ENCODE assay signal across 8 cellular contexts in genomic region chr2:128318245-128318644, GRCh38. TPM values are rescaled to one million over a fixed set of nuclear protein-coding genes. Genes with fewer than 3 reads are reported as not detected.
A peak's percentile ranks its signal among the peaks of the same experiment; 100 is the strongest.
DNase-seq lines count a peak whose midpoint lies in the region; ATAC-seq and TF ChIP-seq lines count a peak whose summit lies in the region.
"Not testable (repeated sequence)": the region's sequence is repeated elsewhere in the genome, so short reads cannot be mapped to it uniquely, and the experiment has no call there.

No MANE protein-coding gene starts in this region.

- not testable (repeated sequence) for H3K36me3 Mint-ChIP-seq in activated naive CD8-positive, alpha-beta T cell

- H3K4me1 ChIP-seq in SJCRH30: not testable (repeated sequence)
- peaks cover 3 to 78% (median 66%) of the 10 kb centered on the region in 5 donors for H3K4me1 ChIP-seq in subcutaneous abdominal adipose tissue (ENCODE audit: control insufficient read depth in 5 of 5, insufficient read depth in 5 of 5, low read length in 5 of 5)

- not testable (repeated sequence) for H3K27me3 ChIP-seq in GM06990 (replicated peaks; ENCODE audit: control insufficient read depth, insufficient read depth, low read length); SJCRH30; subcutaneous abdominal adipose tissue (ENCODE audit: control insufficient read depth in 5 of 5, insufficient read depth in 4 of 5, low read length in 5 of 5)
- H3K27me3 ChIP-seq in H7 (ENCODE audit: control insufficient read depth, insufficient read depth, low read length): peaks cover 16% of the 10 kb centered on the region

- H3K9me3 ChIP-seq in SJCRH30 (replicated peaks); subcutaneous abdominal adipose tissue (ENCODE audit: control insufficient read depth in 5 of 5, low read length in 5 of 5): not testable (repeated sequence)

- H3K27ac ChIP-seq in SJCRH30; subcutaneous abdominal adipose tissue (ENCODE audit: low read depth, low read length): not testable (repeated sequence)

- not testable (repeated sequence) for H3K27me3 Mint-ChIP-seq in activated naive CD8-positive, alpha-beta T cell

- ATAC-seq in HG03520 (IDR thresholded peaks at IDR 0.05; ENCODE audit: unreplicated experiment): peak; percentile 11

- H3K4me3 ChIP-seq in GM06990 (replicated peaks; ENCODE audit: low read depth, low read length) (peak overlapping the region; percentile 53), H7 (ENCODE audit: insufficient read depth, low read depth, low read length) (peak overlapping the region; percentile 49), SJCRH30 (peak overlapping the region; percentile 78), fibroblast of the aortic adventitia (ENCODE audit: low read depth, low read length) (peak overlapping the region; percentile 60), subcutaneous abdominal adipose tissue (ENCODE audit: low read depth in 1 of 5, low read length in 5 of 5) (peak overlapping the region in 4 of 5 donors; percentile 54 to 84 (median 78))

- not testable (repeated sequence) for H3K36me3 ChIP-seq in GM06990 (ENCODE audit: control insufficient read depth, insufficient read depth, low read length); H7 (replicated peaks; ENCODE audit: control insufficient read depth, insufficient read depth, low read length); SJCRH30; subcutaneous abdominal adipose tissue (ENCODE audit: control insufficient read depth in 5 of 5, insufficient read depth in 5 of 5, low read length in 5 of 5)

- not testable (repeated sequence) for H3K9ac ChIP-seq in subcutaneous abdominal adipose tissue (ENCODE audit: low read length in 5 of 5)

- not testable (repeated sequence) for H3K9me3 Mint-ChIP-seq in activated naive CD8-positive, alpha-beta T cell (ENCODE audit: low read depth)

- peak overlapping the region; percentile 59 for H3K4me3 Mint-ChIP-seq in activated naive CD8-positive, alpha-beta T cell

- not testable (repeated sequence) for DNase-seq in GM06990 (ENCODE audit: extremely low read depth, insufficient read length); SJCRH30; fibroblast of the aortic adventitia (ENCODE audit: low read depth)
- DNase-seq in H7 (peak; percentile 45), mucosa of gallbladder (ENCODE audit: low spot score) (peak; percentile 15)

- peaks cover 43% of the 10 kb centered on the region for H3K4me1 Mint-ChIP-seq in activated naive CD8-positive, alpha-beta T cell (ENCODE audit: low read depth)

- not testable (repeated sequence) for TF ChIP-seq CTCF in GM06990 (IDR thresholded peaks at IDR 0.05; ENCODE audit: insufficient read depth, low read length, poor library complexity, severe bottlenecking); fibroblast of the aortic adventitia (IDR thresholded peaks at IDR 0.05; ENCODE audit: insufficient read depth, low read length)

- H3K27ac Mint-ChIP-seq in activated naive CD8-positive, alpha-beta T cell: not testable (repeated sequence)

RNA-seq across cellular contexts. Expression of gene HS6ST1, which starts 0.4 kb away (rescaled TPM):
- total RNA-seq in H7 (2014; rRNA removed; shearing (Covaris generic)): 76.3 and 102 TPM in 2 replicates
- 18.8 and 20.0 TPM in 2 replicates for total RNA-seq in SJCRH30 (2014; rRNA removed; shearing (Covaris generic))
- 7.7 and 10.6 TPM in 2 replicates for total RNA-seq in fibroblast of the aortic adventitia (ENCODE audit: low replicate concordance)
- total RNA-seq in mucosa of gallbladder: 90.1 TPM
